Comparison of ENCODE assay signal across 37 cellular contexts in the genomic region with DNA sequence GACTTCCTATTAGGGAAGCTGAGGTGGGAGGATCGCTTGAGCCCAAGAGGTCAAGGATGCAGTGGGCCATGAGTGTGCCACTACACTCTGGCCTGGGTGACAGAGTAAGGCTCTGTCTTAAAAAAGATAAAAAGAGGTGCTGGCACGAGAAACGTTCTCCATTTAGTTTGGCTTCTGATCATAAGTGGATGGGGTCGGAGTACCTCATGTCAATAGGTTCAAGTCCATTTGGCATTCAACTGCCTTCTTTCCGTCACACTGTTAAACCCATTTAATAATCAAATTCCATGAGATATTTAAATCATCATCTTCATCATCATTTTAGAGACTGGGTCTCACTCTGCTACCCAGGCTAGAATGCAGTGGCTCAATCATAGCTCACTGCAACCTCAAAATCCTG.
"Had no signal": no experiment of that assay in that cellular context is flagged by ENCODE, and none has a peak within 500 bp of the region (broad histone marks: within the 10 kb centered on the region; RNA-seq: fewer than 3 reads in every experiment).

No MANE protein-coding gene starts in this region.

- H3K4me3 ChIP-seq: ascending aorta, body of pancreas, breast epithelium had no signal

- H3K27ac Mint-ChIP-seq: activated CD4-positive, alpha-beta memory T cell treated with anti-CD3 and anti-CD28 coated beads, Interleukin-2, amount 10 ng/mL, durations not matched to agents 7 days and 5 days; activated CD4-positive, alpha-beta T cell treated with anti-CD3 and anti-CD28 coated beads for 36 hours; activated CD4-positive, alpha-beta T cell treated with anti-CD3 and anti-CD28 coated beads, Interleukin-2, amount 10 ng/mL, durations not matched to agents 7 days and 5 days; activated CD8-positive, alpha-beta memory T cell treated with anti-CD3 and anti-CD28 coated beads, Interleukin-2, amount 10 ng/mL, durations not matched to agents 7 days and 5 days; activated CD8-positive, alpha-beta T cell treated with anti-CD3 and anti-CD28 coated beads, Interleukin-2, amount 10 ng/mL, durations not matched to agents 7 days and 5 days; activated naive CD4-positive, alpha-beta T cell treated with anti-CD3 and anti-CD28 coated beads, Interleukin-2, amount 10 ng/mL, durations not matched to agents 7 days and 5 days; activated naive CD4-positive, alpha-beta T cell treated with anti-CD3 and anti-CD28 coated beads, Interleukin-2, amount 50 U/mL, for 24 hours; activated naive CD8-positive, alpha-beta T cell; activated naive CD8-positive, alpha-beta T cell treated with anti-CD3 and anti-CD28 coated beads, Interleukin-2, amount 10 ng/mL, durations not matched to agents 7 days and 5 days; activated naive CD8-positive, alpha-beta T cell treated with anti-CD3 and anti-CD28 coated beads, Interleukin-2, amount 50 U/mL, for 24 hours; activated T-helper 2 cell treated with anti-CD3 and anti-CD28 coated beads, Interferon-gamma antibody, Interleukin-2, Interleukin-4, amounts not matched to agents 10 μg/mL and 5 μg/mL and 100 μg/mL, durations not matched to agents 14 hours and 24 hours and 36 hours; T-helper 1 cell treated with Interleukin-12 subunit alpha and Interleukin-12 subunit beta and Interleukin-4 antibody, amounts not matched to agents 30 μg/mL and 1 μg/mL, for 36 hours; T-helper 2 cell treated with Interferon-gamma antibody and Interleukin-4, amounts not matched to agents 5 μg/mL and 100 μg/mL, for 36 hours; WTC11 had no signal

- H3K27ac ChIP-seq: ascending aorta, body of pancreas, brain microvascular endothelial cell, breast epithelium, WERI-Rb-1 had no signal

- H3K4me3 Mint-ChIP-seq: activated CD4-positive, alpha-beta memory T cell treated with anti-CD3 and anti-CD28 coated beads, Interleukin-2, amount 10 ng/mL, durations not matched to agents 7 days and 5 days; activated CD4-positive, alpha-beta T cell treated with anti-CD3 and anti-CD28 coated beads for 36 hours; activated CD4-positive, alpha-beta T cell treated with anti-CD3 and anti-CD28 coated beads, Interleukin-2, amount 10 ng/mL, durations not matched to agents 7 days and 5 days; activated CD8-positive, alpha-beta memory T cell treated with anti-CD3 and anti-CD28 coated beads, Interleukin-2, amount 10 ng/mL, durations not matched to agents 7 days and 5 days; activated CD8-positive, alpha-beta T cell treated with anti-CD3 and anti-CD28 coated beads, Interleukin-2, amount 10 ng/mL, durations not matched to agents 7 days and 5 days; activated naive CD4-positive, alpha-beta T cell treated with anti-CD3 and anti-CD28 coated beads, Interleukin-2, amount 10 ng/mL, durations not matched to agents 7 days and 5 days; activated naive CD4-positive, alpha-beta T cell treated with anti-CD3 and anti-CD28 coated beads, Interleukin-2, amount 50 U/mL, for 24 hours; activated naive CD8-positive, alpha-beta T cell; activated naive CD8-positive, alpha-beta T cell treated with anti-CD3 and anti-CD28 coated beads, Interleukin-2, amount 10 ng/mL, durations not matched to agents 7 days and 5 days; activated naive CD8-positive, alpha-beta T cell treated with anti-CD3 and anti-CD28 coated beads, Interleukin-2, amount 50 U/mL, for 24 hours; activated T-cell treated with anti-CD3 and anti-CD28 coated beads, Interleukin-2, amount 50 U/mL, for 24 hours; T-helper 1 cell treated with Interleukin-12 subunit alpha and Interleukin-12 subunit beta and Interleukin-4 antibody, amounts not matched to agents 30 μg/mL and 1 μg/mL, for 36 hours; T-helper 2 cell treated with Interferon-gamma antibody and Interleukin-4, amounts not matched to agents 5 μg/mL and 100 μg/mL, for 36 hours; WTC11 had no signal

- H3K4me1 ChIP-seq: ascending aorta, breast epithelium had no signal

- H3K9me3 ChIP-seq: ascending aorta, body of pancreas, breast epithelium had no signal

- H3K36me3 ChIP-seq: brain microvascular endothelial cell, breast epithelium had no signal

- H3K27me3 ChIP-seq: ascending aorta, body of pancreas, brain microvascular endothelial cell, breast epithelium had no signal

- H3K9me3 Mint-ChIP-seq: activated CD4-positive, alpha-beta memory T cell treated with anti-CD3 and anti-CD28 coated beads, Interleukin-2, amount 10 ng/mL, durations not matched to agents 7 days and 5 days; activated CD4-positive, alpha-beta T cell treated with anti-CD3 and anti-CD28 coated beads, Interleukin-2, amount 10 ng/mL, durations not matched to agents 7 days and 5 days; activated naive CD4-positive, alpha-beta T cell treated with anti-CD3 and anti-CD28 coated beads, Interleukin-2, amount 10 ng/mL, durations not matched to agents 7 days and 5 days; activated naive CD4-positive, alpha-beta T cell treated with anti-CD3 and anti-CD28 coated beads, Interleukin-2, amount 50 U/mL, for 24 hours; activated naive CD8-positive, alpha-beta T cell treated with anti-CD3 and anti-CD28 coated beads, Interleukin-2, amount 10 ng/mL, durations not matched to agents 7 days and 5 days; activated naive CD8-positive, alpha-beta T cell treated with anti-CD3 and anti-CD28 coated beads, Interleukin-2, amount 50 U/mL, for 24 hours; activated T-cell treated with anti-CD3 and anti-CD28 coated beads, Interleukin-2, amount 50 U/mL, for 24 hours; activated T-helper 2 cell treated with anti-CD3 and anti-CD28 coated beads, Interferon-gamma antibody, Interleukin-2, Interleukin-4, amounts not matched to agents 10 μg/mL and 5 μg/mL and 100 μg/mL, durations not matched to agents 14 hours and 24 hours and 36 hours; T-helper 1 cell treated with Interleukin-12 subunit alpha and Interleukin-12 subunit beta and Interleukin-4 antibody, amounts not matched to agents 30 μg/mL and 1 μg/mL, for 36 hours; T-helper 2 cell treated with Interferon-gamma antibody and Interleukin-4, amounts not matched to agents 5 μg/mL and 100 μg/mL, for 36 hours; WTC11 had no signal

- H3K4me1 Mint-ChIP-seq: WTC11 had no signal

- H3K27me3 Mint-ChIP-seq: activated CD4-positive, alpha-beta memory T cell treated with anti-CD3 and anti-CD28 coated beads, Interleukin-2, amount 10 ng/mL, durations not matched to agents 7 days and 5 days; activated CD4-positive, alpha-beta T cell treated with anti-CD3 and anti-CD28 coated beads for 36 hours; activated CD4-positive, alpha-beta T cell treated with anti-CD3 and anti-CD28 coated beads, Interleukin-2, amount 10 ng/mL, durations not matched to agents 7 days and 5 days; activated CD8-positive, alpha-beta memory T cell treated with anti-CD3 and anti-CD28 coated beads, Interleukin-2, amount 10 ng/mL, durations not matched to agents 7 days and 5 days; activated naive CD4-positive, alpha-beta T cell treated with anti-CD3 and anti-CD28 coated beads, Interleukin-2, amount 10 ng/mL, durations not matched to agents 7 days and 5 days; activated naive CD4-positive, alpha-beta T cell treated with anti-CD3 and anti-CD28 coated beads, Interleukin-2, amount 50 U/mL, for 24 hours; activated naive CD8-positive, alpha-beta T cell; activated naive CD8-positive, alpha-beta T cell treated with anti-CD3 and anti-CD28 coated beads, Interleukin-2, amount 10 ng/mL, durations not matched to agents 7 days and 5 days; activated naive CD8-positive, alpha-beta T cell treated with anti-CD3 and anti-CD28 coated beads, Interleukin-2, amount 50 U/mL, for 24 hours; activated T-cell treated with anti-CD3 and anti-CD28 coated beads, Interleukin-2, amount 50 U/mL, for 24 hours had no signal

- ATAC-seq: activated CD4-positive, alpha-beta T cell treated with anti-CD3 and anti-CD28 coated beads for 36 hours; activated CD4-positive, CD25-positive, alpha-beta regulatory T cell treated with anti-CD3 and anti-CD28 coated beads, Interleukin-2, amount 50 U/mL, for 24 hours; activated CD8-positive, alpha-beta memory T cell treated with anti-CD3 and anti-CD28 coated beads, Interleukin-2, amount 10 ng/mL, durations not matched to agents 7 days and 5 days; activated CD8-positive, alpha-beta T cell treated with anti-CD3 and anti-CD28 coated beads, Interleukin-2, amount 10 ng/mL, durations not matched to agents 7 days and 5 days; activated naive CD8-positive, alpha-beta T cell treated with anti-CD3 and anti-CD28 coated beads, Interleukin-2, amount 50 U/mL, for 24 hours; body of pancreas; WTC11 had no signal

- DNase-seq: activated CD4-positive, alpha-beta memory T cell treated with anti-CD3 and anti-CD28 coated beads, Interleukin-2, amount 10 ng/mL, durations not matched to agents 7 days and 5 days; activated CD4-positive, alpha-beta T cell treated with anti-CD3 and anti-CD28 coated beads for 1 hour; activated CD4-positive, alpha-beta T cell treated with anti-CD3 and anti-CD28 coated beads for 36 hours; activated CD4-positive, alpha-beta T cell treated with anti-CD3 and anti-CD28 coated beads for 48 hours; activated CD4-positive, alpha-beta T cell treated with anti-CD3 and anti-CD28 coated beads, Interleukin-2, amount 10 ng/mL, durations not matched to agents 7 days and 5 days; activated CD4-positive, alpha-beta T cell treated with anti-CD3 and anti-CD28 coated beads, Interleukin-2, amount 50 U/mL, for 48 hours; activated CD4-positive, CD25-positive, alpha-beta regulatory T cell; activated CD8-positive, alpha-beta memory T cell treated with anti-CD3 and anti-CD28 coated beads for 24 hours; activated CD8-positive, alpha-beta memory T cell treated with anti-CD3 and anti-CD28 coated beads, Interleukin-2, amount 10 ng/mL, durations not matched to agents 7 days and 5 days; activated CD8-positive, alpha-beta memory T cell treated with anti-CD3 and anti-CD28 coated beads, Interleukin-2, amount 50 U/mL, for 48 hours; activated CD8-positive, alpha-beta T cell treated with anti-CD3 and anti-CD28 coated beads, Interleukin-2, amount 10 ng/mL, durations not matched to agents 7 days and 5 days; activated effector memory CD4-positive, alpha-beta T cell treated with Interleukin-2 at 50 U/mL for 16 hours; activated gamma-delta T cell; activated naive CD4-positive, alpha-beta T cell treated with anti-CD3 and anti-CD28 coated beads, Interleukin-2, amount 10 ng/mL, durations not matched to agents 7 days and 5 days; activated naive CD4-positive, alpha-beta T cell treated with Interleukin-2 at 50 U/mL for 16 hours; activated naive CD8-positive, alpha-beta T cell treated with anti-CD3 and anti-CD28 coated beads, Interleukin-2, amount 10 ng/mL, durations not matched to agents 7 days and 5 days; activated naive CD8-positive, alpha-beta T cell treated with anti-CD3 and anti-CD28 coated beads, Interleukin-2, amount 50 U/mL, for 24 hours; activated T-cell treated with anti-CD3 and anti-CD28 coated beads, Interleukin-2, amount 50 U/mL, for 24 hours; activated T-cell treated with anti-CD3 and anti-CD28 coated beads, Interleukin-2, amount 50 U/mL, for 48 hours; amygdala; anterior cingulate cortex; body of pancreas; brain microvascular endothelial cell; central memory CD4-positive, alpha-beta T cell; T-helper 1 cell; T-helper 2 cell; T-helper 9 cell; WERI-Rb-1 had no signal
